Comparison of ENCODE assay signal across 1 cellular context in the genomic region with DNA sequence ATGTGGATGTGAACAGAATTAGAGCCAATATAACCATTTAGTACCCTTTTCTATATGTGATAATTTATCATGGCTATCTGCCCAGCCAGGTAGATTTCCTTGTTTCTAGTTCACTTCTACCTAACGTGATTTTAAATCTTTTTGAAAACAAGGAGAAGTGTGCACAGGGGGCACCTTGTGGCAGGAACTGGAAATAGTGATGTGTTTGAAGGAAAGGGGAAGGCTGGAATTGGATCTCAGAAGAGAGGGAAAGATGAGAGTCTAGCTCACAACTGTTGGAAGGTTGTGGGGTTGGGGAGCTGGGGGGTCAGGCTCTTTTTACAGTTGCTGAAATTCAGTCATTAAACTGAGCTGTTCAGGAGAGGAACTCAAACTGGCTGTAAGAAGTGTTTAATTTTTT.
TF ChIP-seq lines count a peak whose summit lies in the region.

No MANE protein-coding gene starts in this region.

TF ChIP-seq in GM12878, 131 proteins besides CTCF, POLR2A, EP300 and RAD21 (continued from another document):
- no peak for TF ChIP-seq NKRF (conservative IDR thresholded peaks at IDR 0.05)
- TF ChIP-seq GATAD2B (conservative IDR thresholded peaks at IDR 0.05; ENCODE audit: low read depth) = no peak
- TF ChIP-seq, protein P1, sequence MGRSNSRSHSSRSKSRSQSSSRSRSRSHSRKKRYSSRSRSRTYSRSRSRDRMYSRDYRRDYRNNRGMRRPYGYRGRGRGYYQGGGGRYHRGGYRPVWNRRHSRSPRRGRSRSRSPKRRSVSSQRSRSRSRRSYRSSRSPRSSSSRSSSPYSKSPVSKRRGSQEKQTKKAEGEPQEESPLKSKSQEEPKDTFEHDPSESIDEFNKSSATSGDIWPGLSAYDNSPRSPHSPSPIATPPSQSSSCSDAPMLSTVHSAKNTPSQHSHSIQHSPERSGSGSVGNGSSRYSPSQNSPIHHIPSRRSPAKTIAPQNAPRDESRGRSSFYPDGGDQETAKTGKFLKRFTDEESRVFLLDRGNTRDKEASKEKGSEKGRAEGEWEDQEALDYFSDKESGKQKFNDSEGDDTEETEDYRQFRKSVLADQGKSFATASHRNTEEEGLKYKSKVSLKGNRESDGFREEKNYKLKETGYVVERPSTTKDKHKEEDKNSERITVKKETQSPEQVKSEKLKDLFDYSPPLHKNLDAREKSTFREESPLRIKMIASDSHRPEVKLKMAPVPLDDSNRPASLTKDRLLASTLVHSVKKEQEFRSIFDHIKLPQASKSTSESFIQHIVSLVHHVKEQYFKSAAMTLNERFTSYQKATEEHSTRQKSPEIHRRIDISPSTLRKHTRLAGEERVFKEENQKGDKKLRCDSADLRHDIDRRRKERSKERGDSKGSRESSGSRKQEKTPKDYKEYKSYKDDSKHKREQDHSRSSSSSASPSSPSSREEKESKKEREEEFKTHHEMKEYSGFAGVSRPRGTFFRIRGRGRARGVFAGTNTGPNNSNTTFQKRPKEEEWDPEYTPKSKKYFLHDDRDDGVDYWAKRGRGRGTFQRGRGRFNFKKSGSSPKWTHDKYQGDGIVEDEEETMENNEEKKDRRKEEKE (IDR thresholded peaks at IDR 0.05) = no peak
- no peak for TF ChIP-seq NFIC (IDR thresholded peaks at IDR 0.05; ENCODE audit: low read depth, low read length)
- no peak for TF ChIP-seq BCL11A (IDR thresholded peaks at IDR 0.05; ENCODE audit: low read depth, low read length)
- TF ChIP-seq MXI1 (IDR thresholded peaks at IDR 0.05; ENCODE audit: low read depth, low read length) = no peak
- TF ChIP-seq, protein P2, sequence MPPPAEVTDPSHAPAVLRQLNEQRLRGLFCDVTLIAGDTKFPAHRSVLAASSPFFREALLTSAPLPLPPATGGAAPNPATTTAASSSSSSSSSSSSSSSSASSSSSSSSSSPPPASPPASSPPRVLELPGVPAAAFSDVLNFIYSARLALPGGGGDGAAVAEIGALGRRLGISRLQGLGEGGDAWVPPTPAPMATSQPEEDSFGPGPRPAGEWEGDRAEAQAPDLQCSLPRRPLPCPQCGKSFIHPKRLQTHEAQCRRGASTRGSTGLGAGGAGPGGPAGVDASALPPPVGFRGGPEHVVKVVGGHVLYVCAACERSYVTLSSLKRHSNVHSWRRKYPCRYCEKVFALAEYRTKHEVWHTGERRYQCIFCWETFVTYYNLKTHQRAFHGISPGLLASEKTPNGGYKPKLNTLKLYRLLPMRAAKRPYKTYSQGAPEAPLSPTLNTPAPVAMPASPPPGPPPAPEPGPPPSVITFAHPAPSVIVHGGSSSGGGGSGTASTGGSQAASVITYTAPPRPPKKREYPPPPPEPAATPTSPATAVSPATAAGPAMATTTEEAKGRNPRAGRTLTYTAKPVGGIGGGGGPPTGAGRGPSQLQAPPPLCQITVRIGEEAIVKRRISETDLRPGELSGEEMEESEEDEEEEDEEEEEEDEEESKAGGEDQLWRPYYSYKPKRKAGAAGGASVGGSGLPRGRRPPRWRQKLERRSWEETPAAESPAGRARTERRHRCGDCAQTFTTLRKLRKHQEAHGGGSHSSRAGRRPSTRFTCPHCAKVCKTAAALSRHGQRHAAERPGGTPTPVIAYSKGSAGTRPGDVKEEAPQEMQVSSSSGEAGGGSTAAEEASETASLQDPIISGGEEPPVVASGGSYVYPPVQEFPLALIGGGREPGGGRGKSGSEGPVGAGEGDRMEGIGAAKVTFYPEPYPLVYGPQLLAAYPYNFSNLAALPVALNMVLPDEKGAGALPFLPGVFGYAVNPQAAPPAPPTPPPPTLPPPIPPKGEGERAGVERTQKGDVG (CRISPR knock-in tag; IDR thresholded peaks at IDR 0.05) = no peak
- TF ChIP-seq ASH2L (IDR thresholded peaks at IDR 0.05; ENCODE audit: borderline replicate concordance, low read depth) = no peak
- TF ChIP-seq LARP7 (IDR thresholded peaks at IDR 0.05) = no peak
- no peak for TF ChIP-seq DPF2 (IDR thresholded peaks at IDR 0.05)
- no peak for TF ChIP-seq IKZF2 (IDR thresholded peaks at IDR 0.05)
